In the genomic region with DNA sequence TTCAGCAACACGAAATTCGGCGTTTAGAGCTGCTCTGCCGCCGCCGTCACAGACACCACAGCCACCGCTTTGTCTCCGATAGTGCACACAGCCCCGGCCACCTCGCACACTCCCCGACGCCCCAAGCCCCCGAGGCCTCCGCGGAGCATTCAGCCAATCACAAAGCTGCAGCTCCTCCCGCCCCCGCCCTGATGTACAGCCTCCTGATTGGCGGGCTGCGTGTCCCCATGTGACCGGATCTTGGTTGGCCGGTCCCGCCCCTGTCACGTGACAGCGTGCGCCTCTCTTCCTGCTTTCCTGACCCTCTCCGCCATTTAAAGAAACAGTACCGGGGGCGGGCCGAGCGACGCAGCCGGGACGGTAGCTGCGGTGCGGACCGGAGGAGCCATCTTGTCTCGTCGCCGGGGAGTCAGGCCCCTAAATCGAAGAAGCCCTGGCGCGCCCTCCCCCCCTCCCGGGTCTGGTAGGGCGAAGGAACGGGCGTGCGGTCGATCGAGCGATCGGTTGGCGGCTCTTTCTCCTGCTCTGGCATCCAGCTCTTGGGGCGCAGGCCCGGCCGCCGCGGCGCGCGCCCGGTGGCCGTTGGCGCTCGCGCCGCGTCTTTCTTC, we compare ENCODE assay signal across 8 cellular contexts.
DNase-seq lines count a peak whose midpoint lies in the region; ATAC-seq and FAIRE-seq lines count a peak whose summit lies in the region.

A gene (plus strand): TSS at position 342 of the 608 bp plus-strand sequence.

- DNase-seq in AG08396 (ENCODE audit: low spot score), result peak; percentile 100
- peak; percentile 96 to 98 for DNase-seq in NCI-H446 (lab: John Stamatoyannopoulos, UW)
- DNase-seq in cerebellar cortex (ENCODE audit: low spot score), result peak; percentile 98
- peak; percentile 94 for DNase-seq in stimulated activated CD4-positive, alpha-beta T cell treated with anti-CD3 and anti-CD28 coated beads, Interleukin-12 subunit alpha, Interleukin-12 subunit beta, amount 100 ng/mL, for 4 hours

- ATAC-seq in GM19025 (IDR thresholded peaks at IDR 0.05; ENCODE audit: low read depth, unreplicated experiment) (peak; percentile 76), HG03342 (IDR thresholded peaks at IDR 0.05; ENCODE audit: unreplicated experiment) (peak; percentile 83)
- ATAC-seq in activated CD4-positive, CD25-positive, alpha-beta regulatory T cell treated with anti-CD3 and anti-CD28 coated beads, Interleukin-2, amount 50 U/mL, for 24 hours, result peak; percentile 93 to 94

- peak; percentile 55 for FAIRE-seq in islet of Langerhans (lab: Jason Lieb, UNC)

Comparison
In these comparisons a context has a peak if more than half of its experiments do, and no peak if none do; other contexts are left out.
1. Peak in every context shown above with its lines: DNase-seq and ATAC-seq.